Comparison of ENCODE assay signal across 38 cellular contexts in genomic region chr6:22779062-22779461, GRCh38.
"Had no signal": no experiment of that assay in that cellular context is flagged by ENCODE, and none has a peak within 500 bp of the region (broad histone marks: within the 10 kb centered on the region; RNA-seq: fewer than 3 reads in every experiment).

No MANE protein-coding gene starts in this region.

- ATAC-seq: activated naive CD4-positive, alpha-beta T cell treated with anti-CD3 and anti-CD28 coated beads, Interleukin-2, amount 50 U/mL, for 72 hours; activated naive CD8-positive, alpha-beta T cell treated with anti-CD3 and anti-CD28 coated beads, Interleukin-2, amount 50 U/mL, for 24 hours; activated T-cell treated with anti-CD3 and anti-CD28 coated beads, Interleukin-2, amount 50 U/mL, for 4 hours; activated T-cell treated with anti-CD3 and anti-CD28 coated beads, Interleukin-2, amount 50 U/mL, for 72 hours; activated T-helper 17 cell treated with anti-CD3 and anti-CD28 coated beads, Interleukin-2, amount 50 U/mL, for 72 hours; body of pancreas had no signal

- H3K4me1 ChIP-seq: adrenal gland, ascending aorta, body of pancreas, breast epithelium had no signal

- H3K27me3 ChIP-seq: adrenal gland, ascending aorta, body of pancreas, brain microvascular endothelial cell, breast epithelium, cardiac muscle cell had no signal

- H3K36me3 Mint-ChIP-seq: activated naive CD4-positive, alpha-beta T cell treated with anti-CD3 and anti-CD28 coated beads, Interleukin-2, amount 10 ng/mL, durations not matched to agents 7 days and 5 days; activated naive CD4-positive, alpha-beta T cell treated with anti-CD3 and anti-CD28 coated beads, Interleukin-2, amount 50 U/mL, for 24 hours; activated naive CD8-positive, alpha-beta T cell treated with anti-CD3 and anti-CD28 coated beads, Interleukin-2, amount 10 ng/mL, durations not matched to agents 7 days and 5 days had no signal

- H3K36me3 ChIP-seq: adrenal gland, ascending aorta, brain microvascular endothelial cell, breast epithelium, cardiac muscle cell had no signal

- DNase-seq: activated effector memory CD4-positive, alpha-beta T cell treated with anti-CD3 and anti-CD28 coated beads, Interleukin-2, amount 50 U/mL, for 16 hours; activated effector memory CD4-positive, alpha-beta T cell treated with Interleukin-2 at 50 U/mL for 16 hours; activated gamma-delta T cell; activated gamma-delta T cell treated with Interleukin-2 at 50 U/mL for 16 hours; activated naive CD4-positive, alpha-beta T cell; activated naive CD4-positive, alpha-beta T cell treated with anti-CD3 and anti-CD28 coated beads for 36 hours; activated naive CD4-positive, alpha-beta T cell treated with anti-CD3 and anti-CD28 coated beads, Interleukin-2, amount 10 ng/mL, durations not matched to agents 7 days and 5 days; activated naive CD4-positive, alpha-beta T cell treated with anti-CD3 and anti-CD28 coated beads, Interleukin-2, amount 50 U/mL, for 16 hours; activated naive CD4-positive, alpha-beta T cell treated with Interleukin-2 at 50 U/mL for 16 hours; activated naive CD8-positive, alpha-beta T cell treated with anti-CD3 and anti-CD28 coated beads for 36 hours; activated naive CD8-positive, alpha-beta T cell treated with anti-CD3 and anti-CD28 coated beads, Interleukin-2, amount 10 ng/mL, durations not matched to agents 7 days and 5 days; activated naive CD8-positive, alpha-beta T cell treated with anti-CD3 and anti-CD28 coated beads, Interleukin-2, amount 50 U/mL, for 24 hours; activated T-cell treated with anti-CD3 and anti-CD28 coated beads, Interleukin-2, amount 50 U/mL, for 1 hour; activated T-cell treated with anti-CD3 and anti-CD28 coated beads, Interleukin-2, amount 50 U/mL, for 24 hours; activated T-cell treated with anti-CD3 and anti-CD28 coated beads, Interleukin-2, amount 50 U/mL, for 4 hours; activated T-cell treated with anti-CD3 and anti-CD28 coated beads, Interleukin-2, amount 50 U/mL, for 48 hours; activated T-cell treated with anti-CD3 and anti-CD28 coated beads, Interleukin-2, amount 50 U/mL, for 72 hours; adrenal gland; amniotic stem cell; amygdala; anterior cingulate cortex; aorta; body of pancreas; brain microvascular endothelial cell; caudate nucleus; central memory CD4-positive, alpha-beta T cell; cerebellar nuclear complex had no signal

- H3K27me3 Mint-ChIP-seq: activated naive CD4-positive, alpha-beta T cell treated with anti-CD3 and anti-CD28 coated beads, Interleukin-2, amount 10 ng/mL, durations not matched to agents 7 days and 5 days; activated naive CD4-positive, alpha-beta T cell treated with anti-CD3 and anti-CD28 coated beads, Interleukin-2, amount 50 U/mL, for 24 hours; activated naive CD8-positive, alpha-beta T cell; activated naive CD8-positive, alpha-beta T cell treated with anti-CD3 and anti-CD28 coated beads for 36 hours; activated naive CD8-positive, alpha-beta T cell treated with anti-CD3 and anti-CD28 coated beads, Interleukin-2, amount 10 ng/mL, durations not matched to agents 7 days and 5 days; activated naive CD8-positive, alpha-beta T cell treated with anti-CD3 and anti-CD28 coated beads, Interleukin-2, amount 50 U/mL, for 24 hours; activated T-cell treated with anti-CD3 and anti-CD28 coated beads, Interleukin-2, amount 50 U/mL, for 24 hours; activated T-helper 17 cell treated with anti-CD3 and anti-CD28 coated beads, Interleukin-2, amount 50 U/mL, for 72 hours; brain; central memory CD8-positive, alpha-beta T cell had no signal

- H3K4me3 ChIP-seq: adrenal gland, ascending aorta, body of pancreas, breast epithelium, cardiac muscle cell had no signal

- H3K27ac Mint-ChIP-seq: activated naive CD4-positive, alpha-beta T cell treated with anti-CD3 and anti-CD28 coated beads for 36 hours; activated naive CD4-positive, alpha-beta T cell treated with anti-CD3 and anti-CD28 coated beads, Interleukin-2, amount 10 ng/mL, durations not matched to agents 7 days and 5 days; activated naive CD4-positive, alpha-beta T cell treated with anti-CD3 and anti-CD28 coated beads, Interleukin-2, amount 50 U/mL, for 24 hours; activated naive CD4-positive, alpha-beta T cell treated with anti-CD3 and anti-CD28 coated beads, Interleukin-2, amount 50 U/mL, for 72 hours; activated naive CD8-positive, alpha-beta T cell; activated naive CD8-positive, alpha-beta T cell treated with anti-CD3 and anti-CD28 coated beads for 36 hours; activated naive CD8-positive, alpha-beta T cell treated with anti-CD3 and anti-CD28 coated beads, Interleukin-2, amount 10 ng/mL, durations not matched to agents 7 days and 5 days; activated naive CD8-positive, alpha-beta T cell treated with anti-CD3 and anti-CD28 coated beads, Interleukin-2, amount 50 U/mL, for 24 hours; activated T-cell treated with anti-CD3 and anti-CD28 coated beads, Interleukin-2, amount 50 U/mL, for 24 hours; activated T-cell treated with anti-CD3 and anti-CD28 coated beads, Interleukin-2, amount 50 U/mL, for 72 hours; activated T-helper 1 cell treated with anti-CD3 and anti-CD28 coated beads, Interleukin-12 subunit alpha, Interleukin-12 subunit beta, Interleukin-2, Interleukin-4 antibody, amounts not matched to agents 30 ng/mL and 10 ng/mL and 1 ng/mL, durations not matched to agents 14 hours and 24 hours and 36 hours; activated T-helper 17 cell treated with anti-CD3 and anti-CD28 coated beads, Interleukin-2, amount 50 U/mL, for 72 hours; activated T-helper 2 cell treated with anti-CD3 and anti-CD28 coated beads, Interferon-gamma antibody, Interleukin-2, Interleukin-4, amounts not matched to agents 10 μg/mL and 5 μg/mL and 100 μg/mL, durations not matched to agents 14 hours and 24 hours and 36 hours; brain had no signal

- H3K4me1 Mint-ChIP-seq: activated naive CD4-positive, alpha-beta T cell treated with anti-CD3 and anti-CD28 coated beads, Interleukin-2, amount 10 ng/mL, durations not matched to agents 7 days and 5 days; activated naive CD4-positive, alpha-beta T cell treated with anti-CD3 and anti-CD28 coated beads, Interleukin-2, amount 50 U/mL, for 24 hours; activated naive CD8-positive, alpha-beta T cell treated with anti-CD3 and anti-CD28 coated beads for 36 hours; activated naive CD8-positive, alpha-beta T cell treated with anti-CD3 and anti-CD28 coated beads, Interleukin-2, amount 10 ng/mL, durations not matched to agents 7 days and 5 days; activated naive CD8-positive, alpha-beta T cell treated with anti-CD3 and anti-CD28 coated beads, Interleukin-2, amount 50 U/mL, for 24 hours; activated T-helper 17 cell treated with anti-CD3 and anti-CD28 coated beads, Interleukin-2, amount 50 U/mL, for 72 hours; central memory CD8-positive, alpha-beta T cell had no signal

- H3K9me3 ChIP-seq: adrenal gland had no signal

- H3K27ac ChIP-seq: adrenal gland, ascending aorta, body of pancreas, brain microvascular endothelial cell, breast epithelium, cardiac muscle cell had no signal

- H3K4me3 Mint-ChIP-seq: activated naive CD4-positive, alpha-beta T cell treated with anti-CD3 and anti-CD28 coated beads for 36 hours; activated naive CD4-positive, alpha-beta T cell treated with anti-CD3 and anti-CD28 coated beads, Interleukin-2, amount 10 ng/mL, durations not matched to agents 7 days and 5 days; activated naive CD4-positive, alpha-beta T cell treated with anti-CD3 and anti-CD28 coated beads, Interleukin-2, amount 50 U/mL, for 24 hours; activated naive CD8-positive, alpha-beta T cell; activated naive CD8-positive, alpha-beta T cell treated with anti-CD3 and anti-CD28 coated beads for 36 hours; activated naive CD8-positive, alpha-beta T cell treated with anti-CD3 and anti-CD28 coated beads, Interleukin-2, amount 10 ng/mL, durations not matched to agents 7 days and 5 days; activated naive CD8-positive, alpha-beta T cell treated with anti-CD3 and anti-CD28 coated beads, Interleukin-2, amount 50 U/mL, for 24 hours; activated T-cell treated with anti-CD3 and anti-CD28 coated beads, Interleukin-2, amount 50 U/mL, for 24 hours; activated T-cell treated with anti-CD3 and anti-CD28 coated beads, Interleukin-2, amount 50 U/mL, for 4 hours; activated T-cell treated with anti-CD3 and anti-CD28 coated beads, Interleukin-2, amount 50 U/mL, for 72 hours; activated T-helper 1 cell treated with anti-CD3 and anti-CD28 coated beads, Interleukin-12 subunit alpha, Interleukin-12 subunit beta, Interleukin-2, Interleukin-4 antibody, amounts not matched to agents 30 ng/mL and 10 ng/mL and 1 ng/mL, durations not matched to agents 14 hours and 24 hours and 36 hours; activated T-helper 17 cell treated with anti-CD3 and anti-CD28 coated beads, Interleukin-2, amount 50 U/mL, for 72 hours; brain; central memory CD8-positive, alpha-beta T cell had no signal
